19 cellular contexts compared by ENCODE assay signal in the genomic region with DNA sequence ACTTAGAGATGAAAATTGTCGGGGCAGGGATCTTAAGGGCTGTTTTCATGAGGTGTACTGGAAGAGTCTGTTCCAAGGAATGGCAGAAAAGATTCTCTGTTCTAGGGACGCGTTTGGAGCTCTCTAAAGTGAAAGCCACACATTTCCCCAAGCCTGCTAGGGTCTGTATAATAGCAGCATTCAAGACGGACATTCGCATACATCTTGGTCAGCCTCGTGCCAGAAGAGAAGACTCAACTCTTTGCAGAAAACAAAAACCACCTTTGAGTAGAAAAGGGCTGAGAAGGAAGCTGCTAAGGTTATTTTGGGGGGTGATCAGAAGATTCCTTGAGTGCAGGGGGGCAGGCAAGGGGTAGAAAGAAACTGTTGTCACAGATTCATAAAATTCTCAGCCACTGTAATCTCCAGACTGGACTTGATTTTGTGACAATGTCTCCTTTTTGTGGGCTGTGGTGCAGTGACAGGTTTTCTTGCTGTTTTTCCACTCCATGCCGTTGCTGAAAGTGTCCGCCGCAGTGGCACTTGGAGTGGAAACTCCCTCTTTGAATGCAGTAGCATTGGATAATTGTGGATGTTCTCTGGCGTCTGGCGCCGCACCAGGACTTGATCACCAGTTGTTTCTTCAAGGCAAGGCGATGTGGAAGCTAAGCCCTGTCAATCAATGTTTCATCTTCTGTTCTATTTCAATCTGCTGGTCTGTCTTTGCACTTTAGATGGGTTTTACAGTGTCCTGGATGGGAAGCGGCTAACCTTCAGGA. TPM values are rescaled to one million over a fixed set of nuclear protein-coding genes. Genes with fewer than 3 reads are reported as not detected.
DNase-seq lines count a peak whose midpoint lies in the region; TF ChIP-seq lines count a peak whose summit lies in the region.
"Had no signal": no experiment of that assay in that cellular context is flagged by ENCODE, and none has a peak within 500 bp of the region (broad histone marks: within the 10 kb centered on the region; RNA-seq: fewer than 3 reads in every experiment).

No MANE protein-coding gene starts in this region.

- H3K36me3 ChIP-seq in adipocyte (ENCODE audit: control insufficient read depth, insufficient read depth, low read length, severe bottlenecking) (peaks cover 17% of the 10 kb centered on the region), subcutaneous abdominal adipose tissue (ENCODE audit: control insufficient read depth in 5 of 5, insufficient read depth in 5 of 5, low read length in 5 of 5) (peaks cover 0 to 9% (median 4%) of the 10 kb centered on the region in 5 donors), trophoblast cell (ENCODE audit: control insufficient read depth in 1 of 2, insufficient read depth in 2 of 2, low read length in 2 of 2) (peaks cover under 1 to 13% of the 10 kb centered on the region in 2 experiments), BE2C (no peaks in the 10 kb centered on the region)

- no peak overlapping the region for H2AFZ ChIP-seq in H9 (ENCODE audit: low read length)
- H2AFZ ChIP-seq in trophoblast cell (ENCODE audit: insufficient read depth, low read length, poor library complexity) = no peak overlapping the region

- H3K4me2 ChIP-seq in H9 (ENCODE audit: insufficient read depth, insufficient read length, low read length) (peak overlapping the region; percentile 17), trophoblast cell (ENCODE audit: low read length) (no peak overlapping the region)

- no peaks in the 10 kb centered on the region; the same call in 1 of the 2 replicates for H3K27me3 ChIP-seq in H9 (ENCODE audit: insufficient read depth, low read length)
- H3K27me3 ChIP-seq in adipocyte (replicated peaks; ENCODE audit: control insufficient read depth, insufficient read depth, low read length) = no peaks in the 10 kb centered on the region
- H3K27me3 ChIP-seq in subcutaneous abdominal adipose tissue (ENCODE audit: control insufficient read depth in 5 of 5, insufficient read depth in 4 of 5, low read length in 5 of 5) = peaks cover 0 to 24% (median 0%) of the 10 kb centered on the region in 5 donors
- no peaks in the 10 kb centered on the region for H3K27me3 ChIP-seq in trophoblast cell (ENCODE audit: insufficient read depth, low read length)
- no peaks in the 10 kb centered on the region for H3K27me3 ChIP-seq in BE2C

- H3K9me3 Mint-ChIP-seq in H9 = peaks cover 5 to 11% of the 10 kb centered on the region in 2 experiments
- peaks cover 7% of the 10 kb centered on the region for H3K9me3 Mint-ChIP-seq in mesothelial cell of epicardium

- H3K9ac ChIP-seq in H9 (ENCODE audit: extremely low read depth, insufficient read length, low read length) = no peak overlapping the region
- no peak overlapping the region for H3K9ac ChIP-seq in adipocyte (ENCODE audit: low read length)
- peak overlapping the region in 3 of 5 donors; percentile 38 to 66 (median 48) for H3K9ac ChIP-seq in subcutaneous abdominal adipose tissue (ENCODE audit: low read length in 5 of 5)
- H3K9ac ChIP-seq in trophoblast cell (ENCODE audit: low read length) = no peak overlapping the region

- DNase-seq in H9 (no peak), adipocyte (ENCODE audit: low read depth) (no peak), mesothelial cell of epicardium (ENCODE audit: low spot score in 2 of 2, unreplicated experiment in 2 of 2) (no peak), hepatic stellate cell (ENCODE audit: low spot score) (no peak), cerebellar nuclear complex (lab: John Stamatoyannopoulos, UW) (no peak), trophoblast cell (no peak), BE2C (no peak)
- DNase-seq: AML-193, KG1, NCI-H1417, NCI-H187, NCI-H2107, NCI-H510A, NCI-H774, OCI-M1, SHP77, T-cell had no signal

- H3K79me2 ChIP-seq in H9 (ENCODE audit: insufficient read depth, low read length) (no peaks in the 10 kb centered on the region; the same call in 1 of the 2 replicates), trophoblast cell (ENCODE audit: control insufficient read depth, insufficient read depth, low read length, poor library complexity) (peaks cover 3% of the 10 kb centered on the region)

- no peak overlapping the region for H3K14ac ChIP-seq in H9 (ENCODE audit: insufficient read depth, low read length)
- no peak overlapping the region for H3K14ac ChIP-seq in trophoblast cell (ENCODE audit: low read length)

- H3K4me1 ChIP-seq in H9 (ENCODE audit: insufficient read depth, low read length) (peaks cover 5% of the 10 kb centered on the region), adipocyte (ENCODE audit: control insufficient read depth, insufficient read depth, low read length) (peaks cover 10% of the 10 kb centered on the region), subcutaneous abdominal adipose tissue (ENCODE audit: control insufficient read depth in 5 of 5, insufficient read depth in 5 of 5, low read length in 5 of 5) (peaks cover 0 to 52% (median 34%) of the 10 kb centered on the region in 5 donors), trophoblast cell (ENCODE audit: control insufficient read depth in 1 of 2, insufficient read depth in 2 of 2, low read length in 2 of 2) (peaks cover 0 to 7% of the 10 kb centered on the region in 2 experiments), BE2C (no peaks in the 10 kb centered on the region)

- H2BK12ac ChIP-seq in H9 (ENCODE audit: insufficient read length, low read depth, low read length) = no peak overlapping the region
- H2BK12ac ChIP-seq in trophoblast cell (ENCODE audit: low read length) = no peak overlapping the region

- H2BK20ac ChIP-seq in H9 (ENCODE audit: low read depth, low read length, poor library complexity, severe bottlenecking) = no peak overlapping the region

- no peak for TF ChIP-seq CTCF in H9 (conservative IDR thresholded peaks at IDR 0.05)
- TF ChIP-seq CTCF in mesothelial cell of epicardium (IDR thresholded peaks at IDR 0.05; ENCODE audit: unreplicated experiment) = no peak
- no peak for TF ChIP-seq CTCF in BE2C (IDR thresholded peaks at IDR 0.05; ENCODE audit: low read depth, low read length)

- no peak overlapping the region for H4K12ac ChIP-seq in trophoblast cell (ENCODE audit: low read depth, low read length)

- WGBS in H9 (ENCODE audit: extremely low coverage, insufficient read length, low lambda C conversion rate) = no CpG with 5 or more reads among the region's 14 CpGs
- no CpG with 5 or more reads among the region's 14 CpGs for WGBS in trophoblast cell (ENCODE audit: extremely low coverage, insufficient coverage, insufficient read length)

- H3K27ac ChIP-seq in H9 (ENCODE audit: insufficient read length, low read depth, low read length) (no peak overlapping the region), subcutaneous abdominal adipose tissue (ENCODE audit: low read depth, low read length) (peak overlapping the region; percentile 67), trophoblast cell (ENCODE audit: low read depth, low read length) (no peak overlapping the region)

- H3K18ac ChIP-seq in H9 (ENCODE audit: insufficient read length, low read depth, low read length) (no peak overlapping the region), trophoblast cell (ENCODE audit: low read length) (no peak overlapping the region)

- no peak overlapping the region for H4K91ac ChIP-seq in H9 (ENCODE audit: insufficient read length, low read depth, low read length)
- H4K91ac ChIP-seq in trophoblast cell (ENCODE audit: low read depth, low read length) = no peak overlapping the region

- no peak overlapping the region for H4K5ac ChIP-seq in H9 (ENCODE audit: insufficient read length, low read depth, low read length)

- H3K4me3 Mint-ChIP-seq in H9 (peak overlapping the region; percentile 9 to 22; a peak in 3 of 5 replicates), mesothelial cell of epicardium (peak overlapping the region; percentile 44)
- H3K4me3 Mint-ChIP-seq: CD14-positive monocyte, T-cell had no signal

- peaks cover 11% of the 10 kb centered on the region for H3K23me2 ChIP-seq in H9 (ENCODE audit: insufficient read length, low read depth, low read length, poor library complexity, severe bottlenecking)

- H3K4me3 ChIP-seq in adipocyte (ENCODE audit: low read length) (peak overlapping the region; percentile 78), subcutaneous abdominal adipose tissue (ENCODE audit: low read depth in 1 of 5, low read length in 5 of 5) (peak overlapping the region in 4 of 5 donors; percentile 65 to 79 (median 71)), trophoblast cell (ENCODE audit: low read depth, low read length) (no peak overlapping the region), BE2C (ENCODE audit: low read depth, low read length) (no peak overlapping the region)

- H3K56ac ChIP-seq in H9 (ENCODE audit: insufficient read length, low read depth, low read length) = no peak overlapping the region

- H3T11ph ChIP-seq in H9 (ENCODE audit: low read length) = no peak overlapping the region

- H3K4me1 Mint-ChIP-seq in H9 (peaks cover 10 to 13% of the 10 kb centered on the region in 2 experiments), mesothelial cell of epicardium (peaks cover 23% of the 10 kb centered on the region)
- H3K4me1 Mint-ChIP-seq: CD14-positive monocyte, T-cell had no signal

- H3K9me3 ChIP-seq in H9 (ENCODE audit: control insufficient read depth, low read depth, low read length) (no peaks in the 10 kb centered on the region), adipocyte (ENCODE audit: control insufficient read depth, low read length) (no peaks in the 10 kb centered on the region), subcutaneous abdominal adipose tissue (ENCODE audit: control insufficient read depth in 5 of 5, low read length in 5 of 5) (peaks cover 0 to under 1% (median 0%) of the 10 kb centered on the region in 5 donors), trophoblast cell (ENCODE audit: insufficient read depth, low read depth, low read length) (no peaks in the 10 kb centered on the region), BE2C (no peaks in the 10 kb centered on the region)

- H3K79me1 ChIP-seq in H9 (ENCODE audit: insufficient read depth, low read depth, low read length, poor library complexity, severe bottlenecking) = peaks cover 3% of the 10 kb centered on the region
- H3K79me1 ChIP-seq in trophoblast cell (ENCODE audit: low read length) = peaks cover 3% of the 10 kb centered on the region

- no peak overlapping the region for H2BK15ac ChIP-seq in H9 (ENCODE audit: low read depth, low read length)

- peaks cover 52 to 55% (median 54%) of the 10 kb centered on the region in 3 experiments for H3K36me3 Mint-ChIP-seq in H9 (ENCODE audit: insufficient read depth in 1 of 3, low read depth in 3 of 3)
- H3K36me3 Mint-ChIP-seq in mesothelial cell of epicardium = peaks cover 39% of the 10 kb centered on the region
- H3K36me3 Mint-ChIP-seq: CD14-positive monocyte, T-cell had no signal

- no peak overlapping the region for H2BK120ac ChIP-seq in H9 (ENCODE audit: low read depth, low read length, poor library complexity, severe bottlenecking)
- no peak overlapping the region for H2BK120ac ChIP-seq in trophoblast cell (ENCODE audit: insufficient read depth, low read length, poor library complexity)

- H2BK5ac ChIP-seq in H9 (ENCODE audit: insufficient read length, low read length) (no peak overlapping the region), trophoblast cell (ENCODE audit: low read depth, low read length, poor library complexity) (no peak overlapping the region)

- H3K27me3 Mint-ChIP-seq in H9 (ENCODE audit: low read depth) = no peaks in the 10 kb centered on the region
- H3K27me3 Mint-ChIP-seq in mesothelial cell of epicardium (ENCODE audit: low read depth) = no peaks in the 10 kb centered on the region

- H4K8ac ChIP-seq in H9 (replicated peaks; ENCODE audit: insufficient read length, low read depth, low read length) (no peak overlapping the region), trophoblast cell (ENCODE audit: low read depth, low read length) (no peak overlapping the region)

- no peak overlapping the region for H3K23ac ChIP-seq in H9 (ENCODE audit: insufficient read length, low read depth, low read length)
- no peak overlapping the region for H3K23ac ChIP-seq in trophoblast cell (ENCODE audit: low read length)

- H3K4ac ChIP-seq in H9 (ENCODE audit: low read depth, low read length) = no peak overlapping the region
- H3K4ac ChIP-seq in trophoblast cell (ENCODE audit: low read depth, low read length) = no peak overlapping the region

- H3K27ac Mint-ChIP-seq in H9 (peak overlapping the region in 1 of 3 experiments; percentile 28; a peak in 2 of 7 replicates), mesothelial cell of epicardium (peak overlapping the region; percentile 21)
- H3K27ac Mint-ChIP-seq: CD14-positive monocyte, T-cell had no signal

- H4K20me1 ChIP-seq in H9 (ENCODE audit: control insufficient read depth, insufficient read depth, insufficient read length) = no peaks in the 10 kb centered on the region

- H2AK5ac ChIP-seq in H9 (ENCODE audit: insufficient read length, low read length) (no peak overlapping the region), trophoblast cell (ENCODE audit: low read length) (no peak overlapping the region)

RNA-seq across cellular contexts. Expression of a gene that starts 2.9 kb away (rescaled TPM):
- total RNA-seq in H9 (2021) (95.9 and 99.9 TPM in 2 replicates), mesothelial cell of epicardium (60.8 to 68.1 TPM (median 62.8 TPM) in 3 replicates)
- 17.8 and 18.9 TPM in 2 replicates for polyA plus RNA-seq in trophoblast cell (2013)
- 1.1 TPM for polyA plus RNA-seq in BE2C (2012; ENCODE audit: insufficient read depth, insufficient read length, low read depth)
- polyA plus RNA-seq: CD14-positive monocyte had no signal

Comparison
In these comparisons a context has a peak if more than half of its experiments do, and no peak if none do; other contexts are left out.
1. H3K9ac ChIP-seq: peak in subcutaneous abdominal adipose tissue (3 of 5); none in H9 (single experiment), adipocyte (single experiment) and trophoblast cell (single experiment).
2. H3K4me3 ChIP-seq: peak in adipocyte (single experiment) and subcutaneous abdominal adipose tissue (4 of 5); none in trophoblast cell (single experiment) and BE2C (single experiment).